Comparison of ENCODE assay signal across 8 cellular contexts in genomic region chr9:89483592-89484474, GRCh38. TPM values are rescaled to one million over a fixed set of nuclear protein-coding genes. Genes with fewer than 3 reads are reported as not detected.
DNase-seq lines count a peak whose midpoint lies in the region; ATAC-seq and TF ChIP-seq lines count a peak whose summit lies in the region.

No MANE protein-coding gene starts in this region.

- TF ChIP-seq CTCF in breast epithelium (IDR thresholded peaks at IDR 0.05) (no peak), MCF 10A (IDR thresholded peaks at IDR 0.05; ENCODE audit: unreplicated experiment) (no peak), brain microvascular endothelial cell (IDR thresholded peaks at IDR 0.05; ENCODE audit: low read depth, low read length, missing control alignments) (no peak)

- DNase-seq in breast epithelium (ENCODE audit: low spot score in 2 of 2) (no peak), MCF 10A (ENCODE audit: unreplicated experiment) (no peak), brain microvascular endothelial cell (no peak), cortex of kidney (lab: John Stamatoyannopoulos, UW) (no peak), NCI-H146 (lab: John Stamatoyannopoulos, UW) (no peak)
- DNase-seq in activated T-helper 1 cell treated with anti-CD3 and anti-CD28 coated beads, Interleukin-2, amount 50 U/mL, for 16 hours (ENCODE audit: low read depth in 1 of 2, low spot score in 1 of 2): peak; percentile 48 to 53
- DNase-seq in natural killer cell treated with Interleukin-12 subunit alpha and Interleukin-12 subunit beta and Interleukin-15 and Interleukin-18, amount 100 ng/mL, for 72 hours (ENCODE audit: low spot score): peak; percentile 84

- intact Hi-C loops in breast epithelium (cut with DNase I; ENCODE audit: low total_unique reads) (no loop called here), MCF 10A (cut with micrococcal nuclease) (no loop called here)

- CTCF ChIA-PET in MCF 10A (lab: Yijun Ruan, JAX): interaction anchor here (0.8 kb wide), 1 partner anchor 55 kb away, joined by 3 read pairs; no protein-coding TSS in a partner anchor

- in situ Hi-C loops in brain microvascular endothelial cell (cut with HindIII; ENCODE audit: low pct_ligation_motif_present, low sequenced_read_pairs): no loop called here

- no peak overlapping the region for H3K4me3 Mint-ChIP-seq in MCF 10A (ENCODE audit: unreplicated experiment)
- peak overlapping the region; percentile 82 for H3K4me3 Mint-ChIP-seq in natural killer cell treated with Interleukin-12 subunit alpha and Interleukin-12 subunit beta and Interleukin-15 and Interleukin-18, amount 100 ng/mL, for 72 hours

- POLR2A ChIA-PET in MCF 10A (lab: Yijun Ruan, JAX): no interaction called here

- BruUV-seq in MCF 10A (replicated peaks; lab: Mats Ljungman, UMichigan): no TSS peak

- H3K36me3 Mint-ChIP-seq in MCF 10A (ENCODE audit: insufficient read depth, unreplicated experiment): no peaks in the 10 kb centered on the region
- H3K36me3 Mint-ChIP-seq in natural killer cell treated with Interleukin-12 subunit alpha and Interleukin-12 subunit beta and Interleukin-15 and Interleukin-18, amount 100 ng/mL, for 72 hours: peaks cover 18% of the 10 kb centered on the region

- H3K4me1 Mint-ChIP-seq in MCF 10A (ENCODE audit: insufficient read depth, unreplicated experiment): no peaks in the 10 kb centered on the region
- H3K4me1 Mint-ChIP-seq in natural killer cell treated with Interleukin-12 subunit alpha and Interleukin-12 subunit beta and Interleukin-15 and Interleukin-18, amount 100 ng/mL, for 72 hours (ENCODE audit: low read depth in 2 of 2): peaks cover 79 to 86% of the 10 kb centered on the region in 2 donors

- H3K9me3 Mint-ChIP-seq in MCF 10A (ENCODE audit: unreplicated experiment): no peaks in the 10 kb centered on the region
- no peaks in the 10 kb centered on the region for H3K9me3 Mint-ChIP-seq in natural killer cell treated with Interleukin-12 subunit alpha and Interleukin-12 subunit beta and Interleukin-15 and Interleukin-18, amount 100 ng/mL, for 72 hours

- ATAC-seq in HG03469 (IDR thresholded peaks at IDR 0.05; ENCODE audit: unreplicated experiment): peak; percentile 49
- ATAC-seq in natural killer cell treated with Interleukin-12 subunit alpha and Interleukin-12 subunit beta and Interleukin-15 and Interleukin-18, amount 100 ng/mL, for 72 hours: peak; percentile 78 to 83

- H3K27ac Mint-ChIP-seq in MCF 10A (ENCODE audit: low read depth, unreplicated experiment): no peak overlapping the region
- peak overlapping the region; percentile 36 to 79 for H3K27ac Mint-ChIP-seq in natural killer cell treated with Interleukin-12 subunit alpha and Interleukin-12 subunit beta and Interleukin-15 and Interleukin-18, amount 100 ng/mL, for 72 hours

- H3K4me3 ChIP-seq in breast epithelium: peak overlapping the region in 2 of 3 donors; percentile 26 to 40
- no peak overlapping the region for H3K4me3 ChIP-seq in brain microvascular endothelial cell (ENCODE audit: low read depth, low read length)

- H3K36me3 ChIP-seq in breast epithelium (no peaks in the 10 kb centered on the region), brain microvascular endothelial cell (replicated peaks) (no peaks in the 10 kb centered on the region)

- no peaks in the 10 kb centered on the region for H3K27me3 Mint-ChIP-seq in MCF 10A (ENCODE audit: insufficient read depth, unreplicated experiment)
- H3K27me3 Mint-ChIP-seq in natural killer cell treated with Interleukin-12 subunit alpha and Interleukin-12 subunit beta and Interleukin-15 and Interleukin-18, amount 100 ng/mL, for 72 hours: no peaks in the 10 kb centered on the region

- no peaks in the 10 kb centered on the region for H3K27me3 ChIP-seq in breast epithelium
- H3K27me3 ChIP-seq in brain microvascular endothelial cell (replicated peaks): no peaks in the 10 kb centered on the region

- no peak for TF ChIP-seq POLR2A in breast epithelium (IDR thresholded peaks at IDR 0.05)

- H3K4me1 ChIP-seq in breast epithelium: no peaks in the 10 kb centered on the region

- H3K9me3 ChIP-seq in breast epithelium: peaks cover 0 to 4% of the 10 kb centered on the region in 2 donors

- no peak overlapping the region for H3K27ac ChIP-seq in breast epithelium
- H3K27ac ChIP-seq in brain microvascular endothelial cell: no peak overlapping the region

RNA-seq across cellular contexts. Expression of gene SEMA4D, which starts 14.1 kb away (rescaled TPM):
- total RNA-seq in breast epithelium (10 to 100 TPM in 2 of 3 donors, 1 to 10 TPM in 1; 9.9 to 24.6 (median 16.1) TPM), MCF 10A (2022) (4.2 and 7.4 TPM in 2 replicates)
- 100 to 1,000 TPM; 169 to 237 TPM for total RNA-seq in natural killer cell treated with Interleukin-12 subunit alpha and Interleukin-12 subunit beta and Interleukin-15 and Interleukin-18, amount 100 ng/mL, for 72 hours

Comparison
In these comparisons a context has a peak if more than half of its experiments do, and no peak if none do; other contexts are left out.
1. DNase-seq: peak in activated T-helper 1 cell treated with anti-CD3 and anti-CD28 coated beads, Interleukin-2, amount 50 U/mL, for 16 hours (2 of 2) and natural killer cell treated with Interleukin-12 subunit alpha and Interleukin-12 subunit beta and Interleukin-15 and Interleukin-18, amount 100 ng/mL, for 72 hours (single experiment); none in breast epithelium (0 of 2), MCF 10A (single experiment), brain microvascular endothelial cell (single experiment), cortex of kidney (single experiment) and NCI-H146 (single experiment).
2. RNA of gene SEMA4D, which starts 14.1 kb away (total RNA-seq): 169 to 237 TPM in natural killer cell treated with Interleukin-12 subunit alpha and Interleukin-12 subunit beta and Interleukin-15 and Interleukin-18, amount 100 ng/mL, for 72 hours; 9.9 to 24.6 TPM in breast epithelium and 4.2 to 7.4 TPM in MCF 10A; every median in the first group is over 4 times any median in the second.